27 cellular contexts compared by ENCODE assay signal in the genomic region with DNA sequence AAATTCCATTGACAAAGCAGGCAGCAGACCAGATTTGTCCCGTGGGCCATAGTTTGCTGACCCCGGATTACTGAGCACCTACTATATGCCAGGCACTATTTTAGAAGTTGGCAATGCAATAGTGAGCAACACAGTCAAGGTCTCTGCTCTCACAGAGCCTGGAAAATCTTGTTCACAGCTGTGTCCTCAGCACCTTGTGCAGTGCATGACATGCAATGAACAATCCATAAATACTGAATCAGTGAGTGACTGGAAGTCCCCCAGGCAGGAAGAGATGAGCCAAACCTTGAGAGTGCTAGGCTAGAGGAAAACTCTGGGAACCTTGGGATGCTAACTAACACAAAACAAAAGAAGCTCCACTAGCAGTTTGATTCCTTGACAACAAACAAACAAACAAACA. TPM values are rescaled to one million over a fixed set of nuclear protein-coding genes. Genes with fewer than 3 reads are reported as not detected.
DNase-seq lines count a peak whose midpoint lies in the region; ATAC-seq, FAIRE-seq and TF ChIP-seq lines count a peak whose summit lies in the region.
"Had no signal": no experiment of that assay in that cellular context is flagged by ENCODE, and none has a peak within 500 bp of the region (broad histone marks: within the 10 kb centered on the region; RNA-seq: fewer than 3 reads in every experiment).

No MANE protein-coding gene starts in this region.

- peak; percentile 70 for DNase-seq in AG10803 (ENCODE audit: low read depth)
- no peak for DNase-seq in HTR-8/SVneo (ENCODE audit: insufficient read length, low spot score)
- DNase-seq in bronchial epithelial cell (ENCODE audit: low read depth), result peak; percentile 70
- peak; percentile 84 for DNase-seq in kidney tubule cell (ENCODE audit: low spot score)
- no peak for DNase-seq in activated naive CD4-positive, alpha-beta T cell treated with anti-CD3 and anti-CD28 coated beads, Interleukin-2, amount 50 U/mL, for 72 hours (ENCODE audit: low spot score in 2 of 2)
- DNase-seq in DMS53 (lab: John Stamatoyannopoulos, UW), result no peak
- no peak for DNase-seq in stimulated activated naive B cell treated with anti-CD40 and anti-IgM and Interleukin-4, amounts not matched to agents 10 μg/mL and 1 μg/mL and 100 μg/mL, for 72 hours
- DNase-seq: activated B cell treated with CpG ODN at 0.5 μM for 24 hours; activated CD4-positive, alpha-beta memory T cell treated with anti-CD3 and anti-CD28 coated beads, Interleukin-2, amount 10 ng/mL, durations not matched to agents 7 days and 5 days; activated gamma-delta T cell treated with Interleukin-2 at 50 U/mL for 16 hours; activated T-cell treated with anti-CD3 and anti-CD28 coated beads for 4 hours; brain microvascular endothelial cell; effector memory CD8-positive, alpha-beta T cell; esophagus squamous epithelium; HCEC 1CT; NCI-H1105 treated with DMSO at 0.1 percent for 48 hours; NCI-H2081; NCI-H345; OCI-M1; SHP77; T1000; upper lobe of right lung had no signal

- no peak overlapping the region for H3K4me3 ChIP-seq in AG10803 (ENCODE audit: low read length)
- H3K4me3 ChIP-seq in bronchial epithelial cell (ENCODE audit: low read depth, low read length), result no peak overlapping the region
- H3K4me3 ChIP-seq: BLaER1, esophagus squamous epithelium, upper lobe of right lung had no signal

- H3K27me3 Mint-ChIP-seq in stimulated activated memory B cell treated with anti-CD40 and anti-IgM and Interleukin-4, amounts not matched to agents 10 μg/mL and 1 μg/mL and 100 μg/mL, for 72 hours, result peaks cover 44% of the 10 kb centered on the region
- H3K27me3 Mint-ChIP-seq in stimulated activated naive B cell treated with anti-CD40 and anti-IgM and Interleukin-4, amounts not matched to agents 10 μg/mL and 1 μg/mL and 100 μg/mL, for 72 hours, result peaks cover 0 to 11% of the 10 kb centered on the region in 2 donors
- H3K27me3 Mint-ChIP-seq: progenitor cell of endocrine pancreas had no signal

- no peaks in the 10 kb centered on the region for H3K36me3 Mint-ChIP-seq in activated naive CD4-positive, alpha-beta T cell treated with anti-CD3 and anti-CD28 coated beads, Interleukin-2, amount 50 U/mL, for 72 hours
- no peaks in the 10 kb centered on the region for H3K36me3 Mint-ChIP-seq in stimulated activated memory B cell treated with anti-CD40 and anti-IgM and Interleukin-4, amounts not matched to agents 10 μg/mL and 1 μg/mL and 100 μg/mL, for 72 hours
- no peaks in the 10 kb centered on the region for H3K36me3 Mint-ChIP-seq in stimulated activated naive B cell treated with anti-CD40 and anti-IgM and Interleukin-4, amounts not matched to agents 10 μg/mL and 1 μg/mL and 100 μg/mL, for 72 hours

- no peaks in the 10 kb centered on the region for H3K9me3 Mint-ChIP-seq in activated naive CD4-positive, alpha-beta T cell treated with anti-CD3 and anti-CD28 coated beads, Interleukin-2, amount 50 U/mL, for 72 hours
- no peaks in the 10 kb centered on the region for H3K9me3 Mint-ChIP-seq in stimulated activated memory B cell treated with anti-CD40 and anti-IgM and Interleukin-4, amounts not matched to agents 10 μg/mL and 1 μg/mL and 100 μg/mL, for 72 hours
- H3K9me3 Mint-ChIP-seq in stimulated activated naive B cell treated with anti-CD40 and anti-IgM and Interleukin-4, amounts not matched to agents 10 μg/mL and 1 μg/mL and 100 μg/mL, for 72 hours, result no peaks in the 10 kb centered on the region
- H3K9me3 Mint-ChIP-seq: activated B cell treated with CpG ODN at 0.5 μM for 24 hours; activated CD4-positive, alpha-beta memory T cell treated with anti-CD3 and anti-CD28 coated beads, Interleukin-2, amount 10 ng/mL, durations not matched to agents 7 days and 5 days; effector memory CD8-positive, alpha-beta T cell had no signal

- FAIRE-seq in HTR-8/SVneo (lab: Jason Lieb, UNC) (peak; percentile 57), bronchial epithelial cell (lab: Jason Lieb, UNC) (no peak)
- FAIRE-seq: colon, islet of Langerhans had no signal

- TF ChIP-seq CTCF in AG10803 (conservative IDR thresholded peaks at IDR 0.05; ENCODE audit: low read length) (no peak), bronchial epithelial cell (IDR thresholded peaks at IDR 0.05; ENCODE audit: insufficient read depth, low read length, severe bottlenecking) (no peak)

- H3K4me1 Mint-ChIP-seq in stimulated activated memory B cell treated with anti-CD40 and anti-IgM and Interleukin-4, amounts not matched to agents 10 μg/mL and 1 μg/mL and 100 μg/mL, for 72 hours, result no peaks in the 10 kb centered on the region
- peaks cover 0 to 4% of the 10 kb centered on the region in 2 donors for H3K4me1 Mint-ChIP-seq in stimulated activated naive B cell treated with anti-CD40 and anti-IgM and Interleukin-4, amounts not matched to agents 10 μg/mL and 1 μg/mL and 100 μg/mL, for 72 hours
- H3K4me1 Mint-ChIP-seq: activated B cell treated with CpG ODN at 0.5 μM for 24 hours; activated CD4-positive, alpha-beta memory T cell treated with anti-CD3 and anti-CD28 coated beads, Interleukin-2, amount 10 ng/mL, durations not matched to agents 7 days and 5 days had no signal

- H3K27ac Mint-ChIP-seq in activated naive CD4-positive, alpha-beta T cell treated with anti-CD3 and anti-CD28 coated beads, Interleukin-2, amount 50 U/mL, for 72 hours, result no peak overlapping the region
- no peak overlapping the region for H3K27ac Mint-ChIP-seq in stimulated activated memory B cell treated with anti-CD40 and anti-IgM and Interleukin-4, amounts not matched to agents 10 μg/mL and 1 μg/mL and 100 μg/mL, for 72 hours
- H3K27ac Mint-ChIP-seq in stimulated activated naive B cell treated with anti-CD40 and anti-IgM and Interleukin-4, amounts not matched to agents 10 μg/mL and 1 μg/mL and 100 μg/mL, for 72 hours, result no peak overlapping the region
- H3K27ac Mint-ChIP-seq: activated B cell treated with CpG ODN at 0.5 μM for 24 hours; activated CD4-positive, alpha-beta memory T cell treated with anti-CD3 and anti-CD28 coated beads, Interleukin-2, amount 10 ng/mL, durations not matched to agents 7 days and 5 days; effector memory CD8-positive, alpha-beta T cell; progenitor cell of endocrine pancreas had no signal

- H3K27me3 ChIP-seq in bronchial epithelial cell (ENCODE audit: control insufficient read depth, insufficient read depth, low read length), result no peaks in the 10 kb centered on the region
- H3K27me3 ChIP-seq: BLaER1, brain microvascular endothelial cell, esophagus squamous epithelium, upper lobe of right lung had no signal

- no peak overlapping the region for H3K4me3 Mint-ChIP-seq in stimulated activated memory B cell treated with anti-CD40 and anti-IgM and Interleukin-4, amounts not matched to agents 10 μg/mL and 1 μg/mL and 100 μg/mL, for 72 hours
- no peak overlapping the region for H3K4me3 Mint-ChIP-seq in stimulated activated naive B cell treated with anti-CD40 and anti-IgM and Interleukin-4, amounts not matched to agents 10 μg/mL and 1 μg/mL and 100 μg/mL, for 72 hours
- H3K4me3 Mint-ChIP-seq: activated B cell treated with CpG ODN at 0.5 μM for 24 hours; activated CD4-positive, alpha-beta memory T cell treated with anti-CD3 and anti-CD28 coated beads, Interleukin-2, amount 10 ng/mL, durations not matched to agents 7 days and 5 days; effector memory CD8-positive, alpha-beta T cell had no signal

- no peak for ATAC-seq in activated naive CD4-positive, alpha-beta T cell treated with anti-CD3 and anti-CD28 coated beads, Interleukin-2, amount 50 U/mL, for 72 hours
- no peak for ATAC-seq in stimulated activated memory B cell treated with anti-CD40 and anti-IgM and Interleukin-4, amounts not matched to agents 10 μg/mL and 1 μg/mL and 100 μg/mL, for 72 hours
- no peak for ATAC-seq in stimulated activated naive B cell treated with anti-CD40 and anti-IgM and Interleukin-4, amounts not matched to agents 10 μg/mL and 1 μg/mL and 100 μg/mL, for 72 hours (replicated peaks)
- ATAC-seq: effector memory CD8-positive, alpha-beta T cell; upper lobe of right lung had no signal

- no peaks in the 10 kb centered on the region for H3K36me3 ChIP-seq in bronchial epithelial cell (ENCODE audit: control insufficient read depth, insufficient read depth, low read length)
- H3K36me3 ChIP-seq: BLaER1, brain microvascular endothelial cell, esophagus squamous epithelium, upper lobe of right lung had no signal

RNA-seq across cellular contexts. Expression of gene TM4SF1, which starts 14.4 kb away (rescaled TPM):
- total RNA-seq in bronchial epithelial cell, result 23.2 and 63.9 TPM in 2 replicates
- not detected for total RNA-seq in activated naive CD4-positive, alpha-beta T cell treated with anti-CD3 and anti-CD28 coated beads, Interleukin-2, amount 50 U/mL, for 72 hours
- total RNA-seq: activated B cell treated with CpG ODN at 0.5 μM for 24 hours; activated CD4-positive, alpha-beta memory T cell treated with anti-CD3 and anti-CD28 coated beads, Interleukin-2, amount 10 ng/mL, durations not matched to agents 7 days and 5 days had no signal

RNA-seq across cellular contexts. Expression of gene TM4SF18, which starts 29.6 kb away (rescaled TPM):
- total RNA-seq in bronchial epithelial cell, result not detected in 2 replicates
- not detected for total RNA-seq in activated naive CD4-positive, alpha-beta T cell treated with anti-CD3 and anti-CD28 coated beads, Interleukin-2, amount 50 U/mL, for 72 hours
- total RNA-seq: activated B cell treated with CpG ODN at 0.5 μM for 24 hours; activated CD4-positive, alpha-beta memory T cell treated with anti-CD3 and anti-CD28 coated beads, Interleukin-2, amount 10 ng/mL, durations not matched to agents 7 days and 5 days; progenitor cell of endocrine pancreas had no signal

Comparison
In these comparisons a context has a peak if more than half of its experiments do, and no peak if none do; other contexts are left out.
1. DNase-seq: peak in AG10803 (single experiment), bronchial epithelial cell (single experiment) and kidney tubule cell (single experiment); none in HTR-8/SVneo (single experiment), activated naive CD4-positive, alpha-beta T cell treated with anti-CD3 and anti-CD28 coated beads, Interleukin-2, amount 50 U/mL, for 72 hours (0 of 2), DMS53 (single experiment) and stimulated activated naive B cell treated with anti-CD40 and anti-IgM and Interleukin-4, amounts not matched to agents 10 μg/mL and 1 μg/mL and 100 μg/mL, for 72 hours (single experiment).
2. RNA of gene TM4SF1, which starts 14.4 kb away (total RNA-seq): 23.2 to 63.9 TPM in bronchial epithelial cell; not detected in activated naive CD4-positive, alpha-beta T cell treated with anti-CD3 and anti-CD28 coated beads, Interleukin-2, amount 50 U/mL, for 72 hours; every median in the first group is over 10 times any median in the second.